In the genomic region with DNA sequence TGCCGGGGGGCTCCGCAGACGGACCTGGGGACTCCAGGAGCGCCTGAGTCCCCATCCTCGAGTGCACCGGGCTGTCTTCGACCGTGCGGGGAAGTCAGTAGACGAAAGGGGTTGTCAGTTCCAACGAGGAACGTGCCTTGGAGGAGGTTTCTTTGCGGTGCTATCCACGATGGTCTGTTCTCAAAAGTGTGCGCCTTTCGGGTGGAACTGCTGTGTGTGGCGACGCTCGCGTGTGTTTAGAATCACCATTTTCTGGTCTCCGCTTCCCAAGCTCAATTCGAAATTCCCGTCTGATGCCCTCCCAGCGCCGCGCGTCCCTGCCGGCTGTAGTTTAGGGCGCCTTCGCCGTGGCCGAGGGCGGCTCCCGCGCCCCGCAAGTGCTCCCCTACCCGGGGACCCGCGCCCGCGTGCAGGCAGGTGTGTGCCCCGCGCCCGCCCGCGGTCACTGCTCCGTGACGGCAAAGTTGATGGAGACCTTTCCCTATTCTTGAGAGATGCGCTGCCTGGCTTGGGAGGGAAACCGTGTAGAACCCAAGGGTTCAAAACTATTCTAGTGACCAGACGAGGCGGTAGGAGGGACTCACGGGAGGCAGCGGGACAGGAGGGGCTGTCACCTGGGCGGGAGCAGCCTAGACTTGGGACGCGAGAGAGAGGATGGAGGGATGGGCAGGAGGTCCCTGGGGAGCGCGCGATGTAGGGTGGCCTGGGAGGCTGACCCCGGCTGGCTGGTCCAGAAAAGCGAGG, we compare ENCODE assay signal across 10 cellular contexts. TPM values are rescaled to one million over a fixed set of nuclear protein-coding genes. Genes with fewer than 3 reads are reported as not detected.
DNase-seq lines count a peak whose midpoint lies in the region; ATAC-seq and TF ChIP-seq lines count a peak whose summit lies in the region.
"Had no signal": no experiment of that assay in that cellular context is flagged by ENCODE, and none has a peak within 500 bp of the region (broad histone marks: within the 10 kb centered on the region; RNA-seq: fewer than 3 reads in every experiment).

No MANE protein-coding gene starts in this region.

- DNase-seq in SHP77 (lab: John Stamatoyannopoulos, UW) (peak; percentile 22 to 45), SHP77 treated with DMSO at 0.1 percent for 48 hours (lab: John Stamatoyannopoulos, UW) (no peak), left ventricle myocardium superior (peak; percentile 27), gastrocnemius medialis (no peak), NCI-H1694 (lab: John Stamatoyannopoulos, UW) (no peak)
- DNase-seq in activated CD8-positive, alpha-beta T cell treated with anti-CD3 and anti-CD28 coated beads, Interleukin-2, amount 10 ng/mL, durations not matched to agents 7 days and 5 days, result no peak
- DNase-seq: DND-41 had no signal

- in situ Hi-C loops in gastrocnemius medialis (cut with MboI; ENCODE audit: low sequenced_read_pairs in 4 of 4), result no loop called here

- peak overlapping the region; percentile 28 for H3K4me3 Mint-ChIP-seq in activated CD8-positive, alpha-beta T cell treated with anti-CD3 and anti-CD28 coated beads, Interleukin-2, amount 10 ng/mL, durations not matched to agents 7 days and 5 days

- peaks cover 54% of the 10 kb centered on the region for H3K27me3 Mint-ChIP-seq in activated CD8-positive, alpha-beta T cell treated with anti-CD3 and anti-CD28 coated beads, Interleukin-2, amount 10 ng/mL, durations not matched to agents 7 days and 5 days (ENCODE audit: low read depth)

- TF ChIP-seq POLR2A in gastrocnemius medialis (IDR thresholded peaks at IDR 0.05), result no peak

- peak; percentile 27 for ATAC-seq in activated CD8-positive, alpha-beta T cell treated with anti-CD3 and anti-CD28 coated beads, Interleukin-2, amount 10 ng/mL, durations not matched to agents 7 days and 5 days
- ATAC-seq in left ventricle myocardium superior (peak; percentile 16), gastrocnemius medialis (no peak), GM21619 (IDR thresholded peaks at IDR 0.05; ENCODE audit: unreplicated experiment) (no peak), GM18517 (IDR thresholded peaks at IDR 0.05; ENCODE audit: unreplicated experiment) (no peak)
- ATAC-seq: Panc1 had no signal

- intact Hi-C loops in left ventricle myocardium superior (cut with micrococcal nuclease) (no loop called here), gastrocnemius medialis (cut with DNase I; ENCODE audit: low total_unique reads) (no loop called here)

- CTCF ChIA-PET in activated CD8-positive, alpha-beta T cell treated with anti-CD3 and anti-CD28 coated beads, Interleukin-2, amount 10 ng/mL, durations not matched to agents 7 days and 5 days (lab: Charles Lee), result no interaction called here

- H3K27ac Mint-ChIP-seq in activated CD8-positive, alpha-beta T cell treated with anti-CD3 and anti-CD28 coated beads, Interleukin-2, amount 10 ng/mL, durations not matched to agents 7 days and 5 days, result no peak overlapping the region

- H3K4me1 Mint-ChIP-seq in activated CD8-positive, alpha-beta T cell treated with anti-CD3 and anti-CD28 coated beads, Interleukin-2, amount 10 ng/mL, durations not matched to agents 7 days and 5 days (ENCODE audit: low read depth), result peaks cover 8% of the 10 kb centered on the region

- no peak overlapping the region for H3K27ac ChIP-seq in gastrocnemius medialis

- no peaks in the 10 kb centered on the region for H3K36me3 Mint-ChIP-seq in activated CD8-positive, alpha-beta T cell treated with anti-CD3 and anti-CD28 coated beads, Interleukin-2, amount 10 ng/mL, durations not matched to agents 7 days and 5 days (ENCODE audit: low read depth)

- no peaks in the 10 kb centered on the region for H3K9me3 ChIP-seq in gastrocnemius medialis

- no peaks in the 10 kb centered on the region for H3K9me3 Mint-ChIP-seq in activated CD8-positive, alpha-beta T cell treated with anti-CD3 and anti-CD28 coated beads, Interleukin-2, amount 10 ng/mL, durations not matched to agents 7 days and 5 days (ENCODE audit: insufficient read depth)

- peaks cover 18 to 41% (median 19%) of the 10 kb centered on the region in 3 donors for H3K27me3 ChIP-seq in gastrocnemius medialis

- no peaks in the 10 kb centered on the region for H3K36me3 ChIP-seq in gastrocnemius medialis

- no peak for TF ChIP-seq CTCF in gastrocnemius medialis (IDR thresholded peaks at IDR 0.05 in 4 of 5, conservative IDR thresholded peaks at IDR 0.05 in 1 of 5)

- POLR2A ChIA-PET in activated CD8-positive, alpha-beta T cell treated with anti-CD3 and anti-CD28 coated beads, Interleukin-2, amount 10 ng/mL, durations not matched to agents 7 days and 5 days (lab: Charles Lee), result no interaction called here

- peaks cover 0 to 4% of the 10 kb centered on the region in 2 donors for H3K4me1 ChIP-seq in gastrocnemius medialis

- peak overlapping the region; percentile 42 to 53 (median 46) for H3K4me3 ChIP-seq in gastrocnemius medialis

RNA-seq across cellular contexts. Expression of a gene that starts 1.0 kb away (rescaled TPM):
- not detected for total RNA-seq in activated CD8-positive, alpha-beta T cell treated with anti-CD3 and anti-CD28 coated beads, Interleukin-2, amount 10 ng/mL, durations not matched to agents 7 days and 5 days
- total RNA-seq in left ventricle myocardium superior (15.5 TPM), gastrocnemius medialis (under 1 TPM in 2 of 4 donors, not detected in 2; 0.13 to 0.17 TPM)

Comparison
In these comparisons a context has a peak if more than half of its experiments do, and no peak if none do; other contexts are left out.
1. DNase-seq: peak in SHP77 (2 of 2) and left ventricle myocardium superior (single experiment); none in SHP77 treated with DMSO at 0.1 percent for 48 hours (single experiment), activated CD8-positive, alpha-beta T cell treated with anti-CD3 and anti-CD28 coated beads, Interleukin-2, amount 10 ng/mL, durations not matched to agents 7 days and 5 days (single experiment), gastrocnemius medialis (0 of 2) and NCI-H1694 (single experiment).
2. ATAC-seq: peak in activated CD8-positive, alpha-beta T cell treated with anti-CD3 and anti-CD28 coated beads, Interleukin-2, amount 10 ng/mL, durations not matched to agents 7 days and 5 days (single experiment) and left ventricle myocardium superior (single experiment); none in gastrocnemius medialis (0 of 2), GM21619 (single experiment) and GM18517 (single experiment).
3. RNA of a gene that starts 1.0 kb away (total RNA-seq): 15.5 TPM in left ventricle myocardium superior (single experiment); 0.13 to 0.17 TPM in gastrocnemius medialis and not detected in activated CD8-positive, alpha-beta T cell treated with anti-CD3 and anti-CD28 coated beads, Interleukin-2, amount 10 ng/mL, durations not matched to agents 7 days and 5 days; every median in the first group is over 10 times any median in the second.